In genomic region chr16:2181952-2182351, GRCh38 we compare ENCODE assay signal across 32 cellular contexts. TPM values are rescaled to one million over a fixed set of nuclear protein-coding genes. Genes with fewer than 3 reads are reported as not detected.
"Had no signal": no experiment of that assay in that cellular context is flagged by ENCODE, and none has a peak within 500 bp of the region (broad histone marks: within the 10 kb centered on the region; RNA-seq: fewer than 3 reads in every experiment).

No MANE protein-coding gene starts in this region.

- FAIRE-seq: endothelial cell of umbilical vein, kidney had no signal

- H3K4me2 ChIP-seq: smooth muscle cell had no signal

- H3K9me3 ChIP-seq: adrenal gland, body of pancreas, heart left ventricle, right atrium auricular region, upper lobe of left lung had no signal

- H3K4me3 ChIP-seq: adrenal gland, body of pancreas, cardiac muscle cell, heart left ventricle, right atrium auricular region, smooth muscle cell, upper lobe of left lung had no signal

- DNase-seq: activated CD4-positive, alpha-beta T cell treated with anti-CD3 and anti-CD28 coated beads for 4 hours; activated CD4-positive, alpha-beta T cell treated with anti-CD3 and anti-CD28 coated beads, Interleukin-2, amount 50 U/mL, for 4 hours; activated effector memory CD4-positive, alpha-beta T cell treated with anti-CD3 and anti-CD28 coated beads, Interleukin-2, amount 50 U/mL, for 16 hours; activated naive CD4-positive, alpha-beta T cell treated with anti-CD3 and anti-CD28 coated beads for 36 hours; activated naive CD8-positive, alpha-beta T cell treated with anti-CD3 and anti-CD28 coated beads for 36 hours; activated T-cell treated with anti-CD3 and anti-CD28 coated beads for 4 hours; adrenal gland; aorta; body of pancreas; cerebellar nuclear complex; cortex of kidney; effector memory CD8-positive, alpha-beta T cell; foreskin fibroblast; heart left ventricle; hypothalamus; immature natural killer cell; kidney; left colon; mammary epithelial cell; midbrain; naive thymus-derived CD4-positive, alpha-beta T cell; occipital lobe; stimulated activated CD4-positive, alpha-beta T cell treated with anti-CD3 and anti-CD28 coated beads, Interleukin-1b, Interleukin-23, amount 100 ng/mL, for 48 hours; stimulated activated CD4-positive, alpha-beta T cell treated with anti-CD3 and anti-CD28 coated beads, Interleukin-4, amount 100 ng/mL, for 4 hours; stimulated activated CD8-positive, alpha-beta memory T cell treated with anti-CD3 and anti-CD28 coated beads, Interleukin-4, amount 100 ng/mL, for 48 hours; stimulated activated naive CD8-positive, alpha-beta T cell treated with anti-CD3 and anti-CD28 coated beads, Interleukin-15, amount 100 ng/mL, for 72 hours; substantia nigra had no signal

- H3K4me1 ChIP-seq: adrenal gland, body of pancreas, heart left ventricle, right atrium auricular region had no signal

- H3K36me3 ChIP-seq: right atrium auricular region had no signal

- H3K27ac ChIP-seq: adrenal gland, body of pancreas, cardiac muscle cell, heart left ventricle, right atrium auricular region, upper lobe of left lung had no signal

- H3K27me3 ChIP-seq: adrenal gland, body of pancreas, cardiac muscle cell, heart left ventricle, right atrium auricular region, upper lobe of left lung had no signal

RNA-seq across cellular contexts. Expression of gene CASKIN1, which starts 14.5 kb away (rescaled TPM):
- polyA plus RNA-seq: immature natural killer cell; naive thymus-derived CD4-positive, alpha-beta T cell had no signal
